ENCODE assay signal across 24 cellular contexts in genomic region chr12:130143136-130143535, GRCh38. TPM values are rescaled to one million over a fixed set of nuclear protein-coding genes. Genes with fewer than 3 reads are reported as not detected.
"Had no signal": no experiment of that assay in that cellular context is flagged by ENCODE, and none has a peak within 500 bp of the region (broad histone marks: within the 10 kb centered on the region; RNA-seq: fewer than 3 reads in every experiment).

No MANE protein-coding gene starts in this region.

- H3K4me3 ChIP-seq: SJSA1 had no signal

- H3K27ac ChIP-seq: SJSA1 had no signal

- H3K4me2 ChIP-seq: SK-N-SH had no signal

- H3K9me3 ChIP-seq: SJSA1, SK-N-SH had no signal

- H3K27me3 ChIP-seq: SJSA1 had no signal

- H3K36me3 ChIP-seq: SJSA1 had no signal

- FAIRE-seq: RCC 7860 had no signal

- H3K4me1 ChIP-seq: SJSA1 had no signal

- H3K9ac ChIP-seq: SK-N-SH had no signal

- DNase-seq: KBM-7, NCI-H1092, NCI-H1105 treated with DMSO at 0.1 percent for 48 hours, NCI-H1417 treated with DMSO at 0.1 percent for 48 hours, NCI-H146, NCI-H187, NCI-H2029, NCI-H2081 treated with DMSO at 0.1 percent for 48 hours, NCI-H2171, NCI-H226, NCI-H446, NCI-H510A, NCI-H524 treated with DMSO at 0.1 percent for 48 hours, NCI-H69, NCI-H774, Right ventricle myocardium superior, RPMI8226, SIG-M5, SK-N-SH had no signal

RNA-seq across cellular contexts. Expression of gene FZD10, which starts 19.1 kb away (rescaled TPM):
- total RNA-seq: HT-29, LHCN-M2, MCF 10A, Right ventricle myocardium superior, SJSA1 had no signal
- polyA plus RNA-seq: SK-N-SH had no signal
